In the genomic region with DNA sequence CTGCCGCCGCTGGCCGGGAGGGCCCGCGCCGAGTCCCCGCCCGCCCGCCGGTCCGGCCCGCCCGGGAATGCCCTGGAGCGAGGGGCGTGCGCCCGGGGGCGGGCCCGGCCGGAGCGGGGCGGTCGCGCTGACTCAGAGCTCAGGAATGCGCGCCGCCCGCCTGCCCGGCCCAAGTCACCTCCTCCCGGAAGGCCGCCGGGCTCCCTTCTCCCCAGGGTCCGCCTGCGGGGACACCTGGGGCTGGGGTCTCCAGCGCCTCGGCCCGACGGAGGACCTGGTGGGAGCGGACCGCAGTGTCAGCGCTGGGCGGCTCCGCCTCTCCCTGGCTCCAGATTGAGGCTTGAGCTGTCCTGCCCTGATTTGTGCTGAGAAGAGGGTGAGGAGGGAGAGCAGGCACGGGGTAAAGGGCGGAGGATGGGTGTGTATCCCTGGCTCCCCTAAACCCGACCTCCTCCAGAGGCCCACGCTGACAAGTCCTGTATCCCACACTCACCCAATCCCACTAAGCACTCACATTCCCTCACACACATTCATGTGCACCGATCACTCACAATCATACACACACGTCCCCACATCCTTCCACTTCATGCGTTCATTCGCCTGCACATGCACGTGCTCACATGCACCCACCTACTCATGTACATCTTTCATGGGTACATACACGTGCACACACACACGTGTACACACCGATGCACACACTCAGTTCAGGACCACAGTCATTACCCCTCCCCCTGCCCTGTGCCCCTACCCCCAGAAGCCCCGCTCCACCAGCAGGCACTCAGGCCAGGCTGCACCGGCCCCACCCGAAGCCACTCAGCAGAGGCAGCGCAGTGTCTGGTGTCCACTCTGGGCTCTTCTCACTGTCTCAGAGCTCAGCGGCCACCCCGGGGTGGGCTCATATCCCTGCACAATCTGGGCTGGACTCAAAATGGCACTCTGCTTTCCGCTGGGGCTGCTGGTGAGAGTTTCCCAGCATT, we compare ENCODE assay signal across 1 cellular context.
TF ChIP-seq lines count a peak whose summit lies in the region.

A gene with protein sequence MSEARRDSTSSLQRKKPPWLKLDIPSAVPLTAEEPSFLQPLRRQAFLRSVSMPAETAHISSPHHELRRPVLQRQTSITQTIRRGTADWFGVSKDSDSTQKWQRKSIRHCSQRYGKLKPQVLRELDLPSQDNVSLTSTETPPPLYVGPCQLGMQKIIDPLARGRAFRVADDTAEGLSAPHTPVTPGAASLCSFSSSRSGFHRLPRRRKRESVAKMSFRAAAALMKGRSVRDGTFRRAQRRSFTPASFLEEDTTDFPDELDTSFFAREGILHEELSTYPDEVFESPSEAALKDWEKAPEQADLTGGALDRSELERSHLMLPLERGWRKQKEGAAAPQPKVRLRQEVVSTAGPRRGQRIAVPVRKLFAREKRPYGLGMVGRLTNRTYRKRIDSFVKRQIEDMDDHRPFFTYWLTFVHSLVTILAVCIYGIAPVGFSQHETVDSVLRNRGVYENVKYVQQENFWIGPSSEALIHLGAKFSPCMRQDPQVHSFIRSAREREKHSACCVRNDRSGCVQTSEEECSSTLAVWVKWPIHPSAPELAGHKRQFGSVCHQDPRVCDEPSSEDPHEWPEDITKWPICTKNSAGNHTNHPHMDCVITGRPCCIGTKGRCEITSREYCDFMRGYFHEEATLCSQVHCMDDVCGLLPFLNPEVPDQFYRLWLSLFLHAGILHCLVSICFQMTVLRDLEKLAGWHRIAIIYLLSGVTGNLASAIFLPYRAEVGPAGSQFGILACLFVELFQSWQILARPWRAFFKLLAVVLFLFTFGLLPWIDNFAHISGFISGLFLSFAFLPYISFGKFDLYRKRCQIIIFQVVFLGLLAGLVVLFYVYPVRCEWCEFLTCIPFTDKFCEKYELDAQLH (minus strand): TSS at position 71 of the 977 bp plus-strand sequence. CDS start 7,616 bp downstream, outside the sequence.

TF ChIP-seq in HepG2, 621 proteins besides CTCF, POLR2A, EP300 and RAD21 (continued from another document and continues in another):
- TF ChIP-seq, protein P1, sequence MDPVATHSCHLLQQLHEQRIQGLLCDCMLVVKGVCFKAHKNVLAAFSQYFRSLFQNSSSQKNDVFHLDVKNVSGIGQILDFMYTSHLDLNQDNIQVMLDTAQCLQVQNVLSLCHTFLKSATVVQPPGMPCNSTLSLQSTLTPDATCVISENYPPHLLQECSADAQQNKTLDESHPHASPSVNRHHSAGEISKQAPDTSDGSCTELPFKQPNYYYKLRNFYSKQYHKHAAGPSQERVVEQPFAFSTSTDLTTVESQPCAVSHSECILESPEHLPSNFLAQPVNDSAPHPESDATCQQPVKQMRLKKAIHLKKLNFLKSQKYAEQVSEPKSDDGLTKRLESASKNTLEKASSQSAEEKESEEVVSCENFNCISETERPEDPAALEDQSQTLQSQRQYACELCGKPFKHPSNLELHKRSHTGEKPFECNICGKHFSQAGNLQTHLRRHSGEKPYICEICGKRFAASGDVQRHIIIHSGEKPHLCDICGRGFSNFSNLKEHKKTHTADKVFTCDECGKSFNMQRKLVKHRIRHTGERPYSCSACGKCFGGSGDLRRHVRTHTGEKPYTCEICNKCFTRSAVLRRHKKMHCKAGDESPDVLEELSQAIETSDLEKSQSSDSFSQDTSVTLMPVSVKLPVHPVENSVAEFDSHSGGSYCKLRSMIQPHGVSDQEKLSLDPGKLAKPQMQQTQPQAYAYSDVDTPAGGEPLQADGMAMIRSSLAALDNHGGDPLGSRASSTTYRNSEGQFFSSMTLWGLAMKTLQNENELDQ (CRISPR knock-in tag; IDR thresholded peaks at IDR 0.05; ENCODE audit: borderline replicate concordance): no peak
- TF ChIP-seq BRD4 (CRISPR knock-in tag; IDR thresholded peaks at IDR 0.05) (no peak), CHCHD3 (CRISPR knock-in tag; IDR thresholded peaks at IDR 0.05) (no peak), ZMAT3 (CRISPR knock-in tag; conservative IDR thresholded peaks at IDR 0.05) (no peak), MYNN (CRISPR knock-in tag; IDR thresholded peaks at IDR 0.05; ENCODE audit: low read depth) (no peak), ZSCAN9 (CRISPR knock-in tag; IDR thresholded peaks at IDR 0.05; ENCODE audit: borderline replicate concordance) (no peak), NR2F1 (CRISPR knock-in tag; IDR thresholded peaks at IDR 0.05) (no peak), KAT2B (IDR thresholded peaks at IDR 0.05; ENCODE audit: borderline replicate concordance, low read depth, low read length) (no peak), MAFK (conservative IDR thresholded peaks at IDR 0.05 in 1 of 2, IDR thresholded peaks at IDR 0.05 in 1 of 2; ENCODE audit: low read length in 2 of 2) (no peak), SMAD3 (CRISPR knock-in tag; IDR thresholded peaks at IDR 0.05) (no peak), ZNF501 (CRISPR knock-in tag; IDR thresholded peaks at IDR 0.05) (no peak), ZNF878 (CRISPR knock-in tag; IDR thresholded peaks at IDR 0.05) (no peak), ZNF274 (CRISPR knock-in tag; IDR thresholded peaks at IDR 0.05) (0 out of 2 replicates have a peak, but pooled peaks have one; percentile 30), ZNF558 (CRISPR knock-in tag; IDR thresholded peaks at IDR 0.05; ENCODE audit: borderline replicate concordance) (no peak), ZBTB7A (CRISPR knock-in tag; IDR thresholded peaks at IDR 0.05) (peak; percentile 81), DMAP1 (CRISPR knock-in tag; IDR thresholded peaks at IDR 0.05) (no peak), PRPF4 (IDR thresholded peaks at IDR 0.05; ENCODE audit: low read depth, low read length, poor library complexity, severe bottlenecking) (no peak), ZNF543 (CRISPR knock-in tag; IDR thresholded peaks at IDR 0.05) (peak; percentile 99), HNRNPLL (IDR thresholded peaks at IDR 0.05; ENCODE audit: low read depth, low read length, poor library complexity, severe bottlenecking) (no peak), ZSCAN21 (CRISPR knock-in tag; IDR thresholded peaks at IDR 0.05; ENCODE audit: borderline replicate concordance) (0 out of 2 replicates have a peak, but pooled peaks have one; percentile 53), MTF2 (CRISPR knock-in tag; IDR thresholded peaks at IDR 0.05; ENCODE audit: borderline replicate concordance) (no peak), ZNF607 (CRISPR knock-in tag; IDR thresholded peaks at IDR 0.05; ENCODE audit: borderline replicate concordance) (0 out of 2 replicates have a peak, but pooled peaks have one; percentile 25), JUN (CRISPR knock-in tag; IDR thresholded peaks at IDR 0.05) (peak; percentile 92)
- TF ChIP-seq, protein P2, sequence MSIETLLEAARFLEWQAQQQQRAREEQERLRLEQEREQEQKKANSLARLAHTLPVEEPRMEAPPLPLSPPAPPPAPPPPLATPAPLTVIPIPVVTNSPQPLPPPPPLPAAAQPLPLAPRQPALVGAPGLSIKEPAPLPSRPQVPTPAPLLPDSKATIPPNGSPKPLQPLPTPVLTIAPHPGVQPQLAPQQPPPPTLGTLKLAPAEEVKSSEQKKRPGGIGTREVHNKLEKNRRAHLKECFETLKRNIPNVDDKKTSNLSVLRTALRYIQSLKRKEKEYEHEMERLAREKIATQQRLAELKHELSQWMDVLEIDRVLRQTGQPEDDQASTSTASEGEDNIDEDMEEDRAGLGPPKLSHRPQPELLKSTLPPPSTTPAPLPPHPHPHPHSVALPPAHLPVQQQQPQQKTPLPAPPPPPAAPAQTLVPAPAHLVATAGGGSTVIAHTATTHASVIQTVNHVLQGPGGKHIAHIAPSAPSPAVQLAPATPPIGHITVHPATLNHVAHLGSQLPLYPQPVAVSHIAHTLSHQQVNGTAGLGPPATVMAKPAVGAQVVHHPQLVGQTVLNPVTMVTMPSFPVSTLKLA (IDR thresholded peaks at IDR 0.05): peak; percentile 78
- TF ChIP-seq, protein P3, sequence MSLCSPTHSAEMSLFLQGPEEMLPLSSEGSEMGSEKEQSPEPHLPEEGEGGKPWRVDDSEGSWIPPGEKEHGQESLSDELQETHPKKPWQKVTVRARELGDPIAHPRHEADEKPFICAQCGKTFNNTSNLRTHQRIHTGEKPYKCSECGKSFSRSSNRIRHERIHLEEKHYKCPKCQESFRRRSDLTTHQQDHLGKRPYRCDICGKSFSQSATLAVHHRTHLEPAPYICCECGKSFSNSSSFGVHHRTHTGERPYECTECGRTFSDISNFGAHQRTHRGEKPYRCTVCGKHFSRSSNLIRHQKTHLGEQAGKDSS (CRISPR knock-in tag; IDR thresholded peaks at IDR 0.05; ENCODE audit: borderline replicate concordance, low read depth): no peak
- TF ChIP-seq, protein P4, sequence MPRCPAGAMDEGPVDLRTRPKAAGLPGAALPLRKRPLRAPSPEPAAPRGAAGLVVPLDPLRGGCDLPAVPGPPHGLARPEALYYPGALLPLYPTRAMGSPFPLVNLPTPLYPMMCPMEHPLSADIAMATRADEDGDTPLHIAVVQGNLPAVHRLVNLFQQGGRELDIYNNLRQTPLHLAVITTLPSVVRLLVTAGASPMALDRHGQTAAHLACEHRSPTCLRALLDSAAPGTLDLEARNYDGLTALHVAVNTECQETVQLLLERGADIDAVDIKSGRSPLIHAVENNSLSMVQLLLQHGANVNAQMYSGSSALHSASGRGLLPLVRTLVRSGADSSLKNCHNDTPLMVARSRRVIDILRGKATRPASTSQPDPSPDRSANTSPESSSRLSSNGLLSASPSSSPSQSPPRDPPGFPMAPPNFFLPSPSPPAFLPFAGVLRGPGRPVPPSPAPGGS (CRISPR knock-in tag; IDR thresholded peaks at IDR 0.05): no peak
- TF ChIP-seq, protein P5, sequence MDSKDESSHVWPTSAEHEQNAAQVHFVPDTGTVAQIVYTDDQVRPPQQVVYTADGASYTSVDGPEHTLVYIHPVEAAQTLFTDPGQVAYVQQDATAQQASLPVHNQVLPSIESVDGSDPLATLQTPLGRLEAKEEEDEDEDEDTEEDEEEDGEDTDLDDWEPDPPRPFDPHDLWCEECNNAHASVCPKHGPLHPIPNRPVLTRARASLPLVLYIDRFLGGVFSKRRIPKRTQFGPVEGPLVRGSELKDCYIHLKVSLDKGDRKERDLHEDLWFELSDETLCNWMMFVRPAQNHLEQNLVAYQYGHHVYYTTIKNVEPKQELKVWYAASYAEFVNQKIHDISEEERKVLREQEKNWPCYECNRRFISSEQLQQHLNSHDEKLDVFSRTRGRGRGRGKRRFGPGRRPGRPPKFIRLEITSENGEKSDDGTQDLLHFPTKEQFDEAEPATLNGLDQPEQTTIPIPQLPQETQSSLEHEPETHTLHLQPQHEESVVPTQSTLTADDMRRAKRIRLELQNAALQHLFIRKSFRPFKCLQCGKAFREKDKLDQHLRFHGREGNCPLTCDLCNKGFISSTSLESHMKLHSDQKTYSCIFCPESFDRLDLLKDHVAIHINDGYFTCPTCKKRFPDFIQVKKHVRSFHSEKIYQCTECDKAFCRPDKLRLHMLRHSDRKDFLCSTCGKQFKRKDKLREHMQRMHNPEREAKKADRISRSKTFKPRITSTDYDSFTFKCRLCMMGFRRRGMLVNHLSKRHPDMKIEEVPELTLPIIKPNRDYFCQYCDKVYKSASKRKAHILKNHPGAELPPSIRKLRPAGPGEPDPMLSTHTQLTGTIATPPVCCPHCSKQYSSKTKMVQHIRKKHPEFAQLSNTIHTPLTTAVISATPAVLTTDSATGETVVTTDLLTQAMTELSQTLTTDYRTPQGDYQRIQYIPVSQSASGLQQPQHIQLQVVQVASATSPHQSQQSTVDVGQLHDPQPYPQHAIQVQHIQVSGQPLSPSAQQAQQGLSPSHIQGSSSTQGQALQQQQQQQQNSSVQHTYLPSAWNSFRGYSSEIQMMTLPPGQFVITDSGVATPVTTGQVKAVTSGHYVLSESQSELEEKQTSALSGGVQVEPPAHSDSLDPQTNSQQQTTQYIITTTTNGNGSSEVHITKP (CRISPR knock-in tag; IDR thresholded peaks at IDR 0.05; ENCODE audit: low read depth): no peak
- TF ChIP-seq, protein P6, sequence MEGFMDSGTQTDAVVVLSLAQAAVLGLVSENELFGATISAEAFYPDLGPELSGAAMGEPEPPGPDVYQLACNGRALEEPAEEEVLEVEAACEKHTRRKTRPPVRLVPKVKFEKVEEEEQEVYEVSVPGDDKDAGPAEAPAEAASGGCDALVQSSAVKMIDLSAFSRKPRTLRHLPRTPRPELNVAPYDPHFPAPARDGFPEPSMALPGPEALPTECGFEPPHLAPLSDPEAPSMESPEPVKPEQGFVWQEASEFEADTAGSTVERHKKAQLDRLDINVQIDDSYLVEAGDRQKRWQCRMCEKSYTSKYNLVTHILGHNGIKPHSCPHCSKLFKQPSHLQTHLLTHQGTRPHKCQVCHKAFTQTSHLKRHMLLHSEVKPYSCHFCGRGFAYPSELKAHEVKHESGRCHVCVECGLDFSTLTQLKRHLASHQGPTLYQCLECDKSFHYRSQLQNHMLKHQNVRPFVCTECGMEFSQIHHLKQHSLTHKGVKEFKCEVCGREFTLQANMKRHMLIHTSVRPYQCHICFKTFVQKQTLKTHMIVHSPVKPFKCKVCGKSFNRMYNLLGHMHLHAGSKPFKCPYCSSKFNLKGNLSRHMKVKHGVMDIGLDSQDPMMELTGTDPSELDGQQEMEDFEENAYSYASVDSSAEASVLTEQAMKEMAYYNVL (CRISPR knock-in tag; IDR thresholded peaks at IDR 0.05; ENCODE audit: borderline replicate concordance): no peak
- TF ChIP-seq, protein P7, sequence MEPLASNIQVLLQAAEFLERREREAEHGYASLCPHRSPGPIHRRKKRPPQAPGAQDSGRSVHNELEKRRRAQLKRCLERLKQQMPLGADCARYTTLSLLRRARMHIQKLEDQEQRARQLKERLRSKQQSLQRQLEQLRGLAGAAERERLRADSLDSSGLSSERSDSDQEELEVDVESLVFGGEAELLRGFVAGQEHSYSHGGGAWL (CRISPR knock-in tag; IDR thresholded peaks at IDR 0.05): no peak
- TF ChIP-seq, protein P8, sequence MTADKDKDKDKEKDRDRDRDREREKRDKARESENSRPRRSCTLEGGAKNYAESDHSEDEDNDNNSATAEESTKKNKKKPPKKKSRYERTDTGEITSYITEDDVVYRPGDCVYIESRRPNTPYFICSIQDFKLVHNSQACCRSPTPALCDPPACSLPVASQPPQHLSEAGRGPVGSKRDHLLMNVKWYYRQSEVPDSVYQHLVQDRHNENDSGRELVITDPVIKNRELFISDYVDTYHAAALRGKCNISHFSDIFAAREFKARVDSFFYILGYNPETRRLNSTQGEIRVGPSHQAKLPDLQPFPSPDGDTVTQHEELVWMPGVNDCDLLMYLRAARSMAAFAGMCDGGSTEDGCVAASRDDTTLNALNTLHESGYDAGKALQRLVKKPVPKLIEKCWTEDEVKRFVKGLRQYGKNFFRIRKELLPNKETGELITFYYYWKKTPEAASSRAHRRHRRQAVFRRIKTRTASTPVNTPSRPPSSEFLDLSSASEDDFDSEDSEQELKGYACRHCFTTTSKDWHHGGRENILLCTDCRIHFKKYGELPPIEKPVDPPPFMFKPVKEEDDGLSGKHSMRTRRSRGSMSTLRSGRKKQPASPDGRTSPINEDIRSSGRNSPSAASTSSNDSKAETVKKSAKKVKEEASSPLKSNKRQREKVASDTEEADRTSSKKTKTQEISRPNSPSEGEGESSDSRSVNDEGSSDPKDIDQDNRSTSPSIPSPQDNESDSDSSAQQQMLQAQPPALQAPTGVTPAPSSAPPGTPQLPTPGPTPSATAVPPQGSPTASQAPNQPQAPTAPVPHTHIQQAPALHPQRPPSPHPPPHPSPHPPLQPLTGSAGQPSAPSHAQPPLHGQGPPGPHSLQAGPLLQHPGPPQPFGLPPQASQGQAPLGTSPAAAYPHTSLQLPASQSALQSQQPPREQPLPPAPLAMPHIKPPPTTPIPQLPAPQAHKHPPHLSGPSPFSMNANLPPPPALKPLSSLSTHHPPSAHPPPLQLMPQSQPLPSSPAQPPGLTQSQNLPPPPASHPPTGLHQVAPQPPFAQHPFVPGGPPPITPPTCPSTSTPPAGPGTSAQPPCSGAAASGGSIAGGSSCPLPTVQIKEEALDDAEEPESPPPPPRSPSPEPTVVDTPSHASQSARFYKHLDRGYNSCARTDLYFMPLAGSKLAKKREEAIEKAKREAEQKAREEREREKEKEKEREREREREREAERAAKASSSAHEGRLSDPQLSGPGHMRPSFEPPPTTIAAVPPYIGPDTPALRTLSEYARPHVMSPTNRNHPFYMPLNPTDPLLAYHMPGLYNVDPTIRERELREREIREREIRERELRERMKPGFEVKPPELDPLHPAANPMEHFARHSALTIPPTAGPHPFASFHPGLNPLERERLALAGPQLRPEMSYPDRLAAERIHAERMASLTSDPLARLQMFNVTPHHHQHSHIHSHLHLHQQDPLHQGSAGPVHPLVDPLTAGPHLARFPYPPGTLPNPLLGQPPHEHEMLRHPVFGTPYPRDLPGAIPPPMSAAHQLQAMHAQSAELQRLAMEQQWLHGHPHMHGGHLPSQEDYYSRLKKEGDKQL (CRISPR knock-in tag; IDR thresholded peaks at IDR 0.05; ENCODE audit: low read depth): no peak
